In genomic region chr4:168852933-168853713, GRCh38 we compare ENCODE assay signal across 12 cellular contexts.
DNase-seq lines count a peak whose midpoint lies in the region; ATAC-seq and TF ChIP-seq lines count a peak whose summit lies in the region.
"Had no signal": no experiment of that assay in that cellular context is flagged by ENCODE, and none has a peak within 500 bp of the region (broad histone marks: within the 10 kb centered on the region; RNA-seq: fewer than 3 reads in every experiment).

No MANE protein-coding gene starts in this region.

- H3K36me3 Mint-ChIP-seq in neural progenitor cell = peaks cover 38% of the 10 kb centered on the region
- H3K36me3 Mint-ChIP-seq: IgD-negative memory B cell had no signal

- peaks cover 25% of the 10 kb centered on the region for H3K4me1 Mint-ChIP-seq in neural progenitor cell

- TF ChIP-seq CTCF in neural progenitor cell (IDR thresholded peaks at IDR 0.05) (no peak), dorsolateral prefrontal cortex (IDR thresholded peaks at IDR 0.05 in 54 of 56, conservative IDR thresholded peaks at IDR 0.05 in 2 of 56; ENCODE audit: low read depth in 1 of 56, partially characterized antibody in 56 of 56) (no peak)

- H3K27me3 ChIP-seq in neural progenitor cell (no peaks in the 10 kb centered on the region), dorsolateral prefrontal cortex (no peaks in the 10 kb centered on the region)

- peaks cover 4% of the 10 kb centered on the region for H3K36me3 ChIP-seq in neural progenitor cell

- no peak overlapping the region for H3K4me2 ChIP-seq in neural progenitor cell

- H2AFZ ChIP-seq in neural progenitor cell (replicated peaks) = no peak overlapping the region

- H3K79me2 ChIP-seq in neural progenitor cell (ENCODE audit: low read depth) = peaks cover 100% of the 10 kb centered on the region

- peaks cover 27% of the 10 kb centered on the region for H3K4me1 ChIP-seq in neural progenitor cell

- ATAC-seq in GM18858 (IDR thresholded peaks at IDR 0.05; ENCODE audit: unreplicated experiment) = peak; percentile 51
- peak; percentile 66 for ATAC-seq in GM21576 (IDR thresholded peaks at IDR 0.05; ENCODE audit: unreplicated experiment)
- peak; percentile 43 for ATAC-seq in HG03520 (IDR thresholded peaks at IDR 0.05; ENCODE audit: unreplicated experiment)

- H3K9me3 ChIP-seq in neural progenitor cell (ENCODE audit: low read depth) = no peaks in the 10 kb centered on the region

- intact Hi-C loops in dorsolateral prefrontal cortex (cut with DNase I) = no loop called here

- in situ Hi-C loops in G401 (cut with HindIII; ENCODE audit: low sequenced_read_pairs) = no loop called here

- no peak overlapping the region for H3K9ac ChIP-seq in neural progenitor cell

- H3K9me3 Mint-ChIP-seq in neural progenitor cell = no peaks in the 10 kb centered on the region

- no peak for DNase-seq in neural progenitor cell (ENCODE audit: low spot score)
- DNase-seq in dorsolateral prefrontal cortex = no peak
- no peak for DNase-seq in middle frontal gyrus (ENCODE audit: extremely low spot score, low spot score)
- DNase-seq in NCI-H2171 (lab: John Stamatoyannopoulos, UW) = no peak
- DNase-seq in G401 (ENCODE audit: low spot score) = no peak
- DNase-seq: activated naive CD4-positive, alpha-beta T cell; EL; foreskin melanocyte had no signal

- no peak overlapping the region for H3K4me3 ChIP-seq in neural progenitor cell
- no peak overlapping the region for H3K4me3 ChIP-seq in dorsolateral prefrontal cortex

- peaks cover 60% of the 10 kb centered on the region for H4K20me1 ChIP-seq in neural progenitor cell (ENCODE audit: low read depth)

- H3K27ac ChIP-seq in neural progenitor cell (no peak overlapping the region), dorsolateral prefrontal cortex (peak overlapping the region in 1 of 59 donors; percentile 5)

- H3K27ac Mint-ChIP-seq in neural progenitor cell = peak overlapping the region; percentile 21
- H3K27ac Mint-ChIP-seq: IgD-negative memory B cell had no signal

- no peak overlapping the region for H3K4me3 Mint-ChIP-seq in neural progenitor cell
- H3K4me3 Mint-ChIP-seq: IgD-negative memory B cell had no signal

- H3K27me3 Mint-ChIP-seq in neural progenitor cell (ENCODE audit: insufficient read depth, low read depth) = peaks cover 2% of the 10 kb centered on the region
- H3K27me3 Mint-ChIP-seq: IgD-negative memory B cell had no signal

- peaks cover 15% of the 10 kb centered on the region for H3F3A ChIP-seq in neural progenitor cell (ENCODE audit: low read depth)
